In genomic region chr3:52456169-52456799, GRCh38 we compare ENCODE assay signal across 8 cellular contexts. TPM values are rescaled to one million over a fixed set of nuclear protein-coding genes. Genes with fewer than 3 reads are reported as not detected.
A peak's percentile ranks its signal among the peaks of the same experiment; 100 is the strongest.
DNase-seq lines count a peak whose midpoint lies in the region; ATAC-seq, FAIRE-seq and TF ChIP-seq lines count a peak whose summit lies in the region.

No MANE protein-coding gene starts in this region.

- H3K4me3 ChIP-seq in endothelial cell of umbilical vein (replicated peaks in 1 of 3; ENCODE audit: insufficient read depth in 1 of 3, low read depth in 1 of 3, low read length in 3 of 3) (peak overlapping the region; percentile 80 to 97 (median 97)), muscle layer of colon (ENCODE audit: low read depth in 1 of 2, low read length in 2 of 2) (peak overlapping the region; percentile 86 to 90)

- H3K9me1 ChIP-seq in endothelial cell of umbilical vein (replicated peaks; ENCODE audit: control insufficient read depth, extremely low read depth, insufficient read depth, low read length) = no peaks in the 10 kb centered on the region

- H3K9ac ChIP-seq in endothelial cell of umbilical vein (replicated peaks; ENCODE audit: extremely low read depth, insufficient read depth, low read length) = peak overlapping the region; percentile 75
- H3K9ac ChIP-seq in muscle layer of colon (ENCODE audit: low read length) = peak overlapping the region; percentile 94

- H3K4me2 ChIP-seq in endothelial cell of umbilical vein (ENCODE audit: insufficient read depth, low read length) = peak overlapping the region; percentile 90

- H3K27me3 ChIP-seq in endothelial cell of umbilical vein (ENCODE audit: control insufficient read depth in 2 of 2, insufficient read depth in 2 of 2, low read length in 2 of 2) (no peaks in the 10 kb centered on the region), muscle layer of colon (ENCODE audit: control insufficient read depth in 1 of 2, insufficient read depth in 2 of 2, low read length in 2 of 2) (no peaks in the 10 kb centered on the region)

- in situ Hi-C loops in SK-MEL-5 (cut with HindIII; ENCODE audit: low pct_unique_long_range_greater_than_20kb, low sequenced_read_pairs) = no loop called here

- intact Hi-C loops in endothelial cell of umbilical vein (cut with micrococcal nuclease) = loop anchor here (5.0 kb wide), 1 partner anchor 41 kb away; the partner anchor contains the start of gene STAB1

- H3K79me2 ChIP-seq in endothelial cell of umbilical vein (ENCODE audit: control insufficient read depth, insufficient read depth, low read length) = peaks cover 40% of the 10 kb centered on the region

- peak overlapping the region; percentile 54 for H2AFZ ChIP-seq in endothelial cell of umbilical vein (ENCODE audit: low read depth, low read length)

- H3K27ac ChIP-seq in endothelial cell of umbilical vein (ENCODE audit: insufficient read depth, low read depth, low read length) (peak overlapping the region; percentile 23), muscle layer of colon (ENCODE audit: low read depth, low read length) (peak overlapping the region; percentile 91)

- no peak for ATAC-seq in HG02870 (IDR thresholded peaks at IDR 0.05; ENCODE audit: unreplicated experiment)
- no peak for ATAC-seq in HG02798 (IDR thresholded peaks at IDR 0.05; ENCODE audit: poor library complexity, unreplicated experiment)

- FAIRE-seq in GM12891 (lab: Jason Lieb, UNC) (peak; percentile 88), endothelial cell of umbilical vein (lab: Jason Lieb, UNC) (peak; percentile 90)

- dilution Hi-C loops in endothelial cell of umbilical vein (cut with MboI; ENCODE audit: extremely low pct_ligation_motif_present, low sequenced_read_pairs) = no loop called here

- TSS peak; percentile 60 for BruUV-seq in endothelial cell of umbilical vein (replicated peaks; lab: Mats Ljungman, UMichigan)

- no peak for TF ChIP-seq CTCF in endothelial cell of umbilical vein (IDR thresholded peaks at IDR 0.05; ENCODE audit: extremely low read depth in 1 of 2, insufficient read depth in 1 of 2, low read depth in 1 of 2, low read length in 2 of 2)

- H3K36me3 ChIP-seq in endothelial cell of umbilical vein (ENCODE audit: control insufficient read depth in 2 of 2, extremely low read depth in 1 of 2, insufficient read depth in 2 of 2, low read length in 2 of 2) (peaks cover 17 to 19% of the 10 kb centered on the region in 2 experiments), muscle layer of colon (ENCODE audit: insufficient read depth, low read length) (peaks cover 26% of the 10 kb centered on the region)

- CTCF ChIA-PET in endothelial cell of umbilical vein (lab: Charles Lee) = interaction anchor here (0.6 to 1.5 kb wide), 6 partner anchors 8 to 135 kb away, joined by 3 to 6 read pairs (median 4); no protein-coding TSS in a partner anchor

- DNase-seq in GM12891 (ENCODE audit: insufficient read length, low spot score) = no peak
- peak; percentile 23 for DNase-seq in SK-MEL-5 (ENCODE audit: low read depth, low spot score)
- DNase-seq in endothelial cell of umbilical vein (ENCODE audit: low read depth, low spot score) = peak; percentile 58
- DNase-seq in activated effector memory CD4-positive, alpha-beta T cell treated with Interleukin-2 at 50 U/mL for 16 hours = no peak
- DNase-seq in GF-D8 (lab: John Stamatoyannopoulos, UW) = no peak

- peaks cover 17% of the 10 kb centered on the region for H3K4me1 ChIP-seq in endothelial cell of umbilical vein (ENCODE audit: control insufficient read depth, extremely low read depth, insufficient read depth, low read length)
- H3K4me1 ChIP-seq in muscle layer of colon (ENCODE audit: insufficient read depth, low read length) = peaks cover 24% of the 10 kb centered on the region

- no peak for TF ChIP-seq POLR2A in GM12891 (IDR thresholded peaks at IDR 0.05; ENCODE audit: low read depth, low read length)
- TF ChIP-seq POLR2A in endothelial cell of umbilical vein (IDR thresholded peaks at IDR 0.05; ENCODE audit: low read depth, low read length) = peak; percentile 37

- H3K9me3 ChIP-seq in endothelial cell of umbilical vein (replicated peaks; ENCODE audit: control insufficient read depth, insufficient read depth, low read length) (no peaks in the 10 kb centered on the region), muscle layer of colon (ENCODE audit: low read length) (no peaks in the 10 kb centered on the region)

- POLR2A ChIA-PET in endothelial cell of umbilical vein (lab: Charles Lee) = no interaction called here

- no peaks in the 10 kb centered on the region for H4K20me1 ChIP-seq in endothelial cell of umbilical vein (replicated peaks; ENCODE audit: control insufficient read depth, extremely low read depth, insufficient read depth, low read length)

RNA-seq across cellular contexts. Expression of gene NISCH, which starts 0.9 kb away (rescaled TPM):
- polyA plus RNA-seq in GM12891 (2012; ENCODE audit: low read depth, missing spikeins) = 26.0 TPM
- 17.7 and 19.9 TPM in 2 replicates for total RNA-seq in SK-MEL-5 (2014; rRNA removed; shearing (Covaris generic))
- 23.7 and 26.7 TPM in 2 replicates for polyA plus RNA-seq in SK-MEL-5 (2015; cell fraction: cytosol; rRNA removed)
- polyA plus RNA-seq in SK-MEL-5 (2015; cell fraction: nucleus; rRNA removed) = 320 and 415 TPM in 2 replicates
- 153 and 156 TPM in 2 replicates for total RNA-seq in endothelial cell of umbilical vein
- polyA plus RNA-seq in endothelial cell of umbilical vein = 178 and 196 TPM in 2 replicates
- polyA plus RNA-seq in endothelial cell of umbilical vein (2011; cell fraction: cytosol; rRNA removed) = 62.7 and 82.4 TPM in 2 replicates
- 1,069 and 1,072 TPM in 2 replicates for polyA plus RNA-seq in endothelial cell of umbilical vein (2011; cell fraction: nucleus; rRNA removed)
- polyA plus RNA-seq in endothelial cell of umbilical vein (2012) = 71.1 and 91.6 TPM in 2 replicates
- 199 and 229 TPM in 2 replicates for polyA minus RNA-seq in endothelial cell of umbilical vein
- polyA minus RNA-seq in endothelial cell of umbilical vein (2011; cell fraction: cytosol; rRNA and poly(A)+ RNA removed) = 8.1 TPM
- 243 and 248 TPM in 2 replicates for polyA minus RNA-seq in endothelial cell of umbilical vein (2011; cell fraction: nucleus; rRNA and poly(A)+ RNA removed)

RNA-seq across cellular contexts. Expression of gene TNNC1, which starts 2.4 kb away (rescaled TPM):
- polyA plus RNA-seq in GM12891 (2012; ENCODE audit: low read depth, missing spikeins) = 1.3 TPM
- 0.24 and 0.42 TPM in 2 replicates for total RNA-seq in SK-MEL-5 (2014; rRNA removed; shearing (Covaris generic))
- polyA plus RNA-seq in SK-MEL-5 (2015; cell fraction: cytosol; rRNA removed) = not detected in 2 replicates
- not detected in 2 replicates for polyA plus RNA-seq in SK-MEL-5 (2015; cell fraction: nucleus; rRNA removed)
- not detected in 2 replicates for total RNA-seq in endothelial cell of umbilical vein
- polyA plus RNA-seq in endothelial cell of umbilical vein = 0.12 TPM in 1 of 2 replicates, not detected in the other
- 0.18 TPM in 2 replicates for polyA plus RNA-seq in endothelial cell of umbilical vein (2011; cell fraction: cytosol; rRNA removed)
- not detected in 2 replicates for polyA plus RNA-seq in endothelial cell of umbilical vein (2011; cell fraction: nucleus; rRNA removed)
- polyA plus RNA-seq in endothelial cell of umbilical vein (2012) = not detected in 2 replicates
- polyA minus RNA-seq in endothelial cell of umbilical vein = not detected in 2 replicates
- polyA minus RNA-seq in endothelial cell of umbilical vein (2011; cell fraction: cytosol; rRNA and poly(A)+ RNA removed) = 3.5 TPM
- not detected in 2 replicates for polyA minus RNA-seq in endothelial cell of umbilical vein (2011; cell fraction: nucleus; rRNA and poly(A)+ RNA removed)

RNA-seq across cellular contexts. Expression of gene SEMA3G, which starts 11.4 kb away (rescaled TPM):
- 0.03 TPM for polyA plus RNA-seq in GM12891 (2012; ENCODE audit: low read depth, missing spikeins)
- 0.40 and 0.43 TPM in 2 replicates for total RNA-seq in SK-MEL-5 (2014; rRNA removed; shearing (Covaris generic))
- polyA plus RNA-seq in SK-MEL-5 (2015; cell fraction: cytosol; rRNA removed) = 1.2 and 1.9 TPM in 2 replicates
- 0.58 and 4.6 TPM in 2 replicates for polyA plus RNA-seq in SK-MEL-5 (2015; cell fraction: nucleus; rRNA removed)
- total RNA-seq in endothelial cell of umbilical vein = 22.6 and 24.6 TPM in 2 replicates
- 27.9 and 34.0 TPM in 2 replicates for polyA plus RNA-seq in endothelial cell of umbilical vein
- 16.3 TPM in 2 replicates for polyA plus RNA-seq in endothelial cell of umbilical vein (2011; cell fraction: cytosol; rRNA removed)
- polyA plus RNA-seq in endothelial cell of umbilical vein (2011; cell fraction: nucleus; rRNA removed) = 21.3 and 22.0 TPM in 2 replicates
- polyA plus RNA-seq in endothelial cell of umbilical vein (2012) = 3.1 and 6.5 TPM in 2 replicates
- polyA minus RNA-seq in endothelial cell of umbilical vein = 16.8 and 22.5 TPM in 2 replicates
- 1.3 TPM for polyA minus RNA-seq in endothelial cell of umbilical vein (2011; cell fraction: cytosol; rRNA and poly(A)+ RNA removed)
- polyA minus RNA-seq in endothelial cell of umbilical vein (2011; cell fraction: nucleus; rRNA and poly(A)+ RNA removed) = 9.9 and 11.0 TPM in 2 replicates

RNA-seq across cellular contexts. Expression of gene STAB1, which starts 38.9 kb away (rescaled TPM):
- 0.08 TPM for polyA plus RNA-seq in GM12891 (2012; ENCODE audit: low read depth, missing spikeins)
- not detected in 2 replicates for total RNA-seq in SK-MEL-5 (2014; rRNA removed; shearing (Covaris generic))
- not detected in 2 replicates for polyA plus RNA-seq in SK-MEL-5 (2015; cell fraction: cytosol; rRNA removed)
- 0.10 and 0.39 TPM in 2 replicates for polyA plus RNA-seq in SK-MEL-5 (2015; cell fraction: nucleus; rRNA removed)
- total RNA-seq in endothelial cell of umbilical vein = 340 and 369 TPM in 2 replicates
- 369 and 413 TPM in 2 replicates for polyA plus RNA-seq in endothelial cell of umbilical vein
- polyA plus RNA-seq in endothelial cell of umbilical vein (2011; cell fraction: cytosol; rRNA removed) = 195 and 214 TPM in 2 replicates
- polyA plus RNA-seq in endothelial cell of umbilical vein (2011; cell fraction: nucleus; rRNA removed) = 2,566 and 2,674 TPM in 2 replicates
- polyA plus RNA-seq in endothelial cell of umbilical vein (2012) = 262 and 312 TPM in 2 replicates
- 291 and 381 TPM in 2 replicates for polyA minus RNA-seq in endothelial cell of umbilical vein
- polyA minus RNA-seq in endothelial cell of umbilical vein (2011; cell fraction: cytosol; rRNA and poly(A)+ RNA removed) = not detected
- 622 and 778 TPM in 2 replicates for polyA minus RNA-seq in endothelial cell of umbilical vein (2011; cell fraction: nucleus; rRNA and poly(A)+ RNA removed)

RNA-seq across cellular contexts. Expression of gene PHF7, which starts 45.8 kb away (rescaled TPM):
- polyA plus RNA-seq in GM12891 (2012; ENCODE audit: low read depth, missing spikeins) = 3.9 TPM
- total RNA-seq in SK-MEL-5 (2014; rRNA removed; shearing (Covaris generic)) = 13.8 and 20.1 TPM in 2 replicates
- 18.8 and 21.2 TPM in 2 replicates for polyA plus RNA-seq in SK-MEL-5 (2015; cell fraction: cytosol; rRNA removed)
- polyA plus RNA-seq in SK-MEL-5 (2015; cell fraction: nucleus; rRNA removed) = 40.5 and 53.0 TPM in 2 replicates
- total RNA-seq in endothelial cell of umbilical vein = 6.5 and 7.8 TPM in 2 replicates
- polyA plus RNA-seq in endothelial cell of umbilical vein = 3.0 and 4.6 TPM in 2 replicates
- polyA plus RNA-seq in endothelial cell of umbilical vein (2011; cell fraction: cytosol; rRNA removed) = 3.7 and 5.1 TPM in 2 replicates
- 17.9 and 23.4 TPM in 2 replicates for polyA plus RNA-seq in endothelial cell of umbilical vein (2011; cell fraction: nucleus; rRNA removed)
- 3.1 and 5.5 TPM in 2 replicates for polyA plus RNA-seq in endothelial cell of umbilical vein (2012)
- polyA minus RNA-seq in endothelial cell of umbilical vein = 6.5 and 9.9 TPM in 2 replicates
- polyA minus RNA-seq in endothelial cell of umbilical vein (2011; cell fraction: cytosol; rRNA and poly(A)+ RNA removed) = 2.0 TPM
- 7.5 and 10.9 TPM in 2 replicates for polyA minus RNA-seq in endothelial cell of umbilical vein (2011; cell fraction: nucleus; rRNA and poly(A)+ RNA removed)

Comparison
In these comparisons a context has a peak if more than half of its experiments do, and no peak if none do; other contexts are left out.
1. DNase-seq: peak in SK-MEL-5 (single experiment) and endothelial cell of umbilical vein (single experiment); none in GM12891 (single experiment), activated effector memory CD4-positive, alpha-beta T cell treated with Interleukin-2 at 50 U/mL for 16 hours (single experiment) and GF-D8 (single experiment).
2. RNA of gene SEMA3G, which starts 11.4 kb away (total RNA-seq): 22.6 to 24.6 TPM in endothelial cell of umbilical vein; 0.40 to 0.43 TPM in SK-MEL-5; every median in the first group is over 10 times any median in the second.